ENCODE assay signal across 9 cellular contexts in genomic region chr3:152385761-152386160, GRCh38.
A peak's percentile ranks its signal among the peaks of the same experiment; 100 is the strongest.
DNase-seq lines count a peak whose midpoint lies in the region; ATAC-seq and TF ChIP-seq lines count a peak whose summit lies in the region.
"Had no signal": no experiment of that assay in that cellular context is flagged by ENCODE, and none has a peak within 500 bp of the region (broad histone marks: within the 10 kb centered on the region; RNA-seq: fewer than 3 reads in every experiment).

No MANE protein-coding gene starts in this region.

- H3K9ac ChIP-seq in SK-N-MC (ENCODE audit: insufficient read length): no peak overlapping the region

- peak; percentile 51 for ATAC-seq in sciatic nerve
- ATAC-seq in HG03108 (IDR thresholded peaks at IDR 0.05; ENCODE audit: unreplicated experiment): no peak
- ATAC-seq in GM19463 (IDR thresholded peaks at IDR 0.05; ENCODE audit: unreplicated experiment): no peak

- H3K9me3 ChIP-seq in SK-N-MC (ENCODE audit: low read depth, low read length): no peaks in the 10 kb centered on the region
- H3K9me3 ChIP-seq: lower lobe of right lung had no signal

- peak overlapping the region; percentile 18; the same call in 1 of the 2 replicates for H3K27ac ChIP-seq in SK-N-MC
- H3K27ac ChIP-seq: lower lobe of right lung had no signal

- H3K4me3 ChIP-seq in SK-N-MC (no peak overlapping the region; the same call in 1 of the 2 replicates), fibroblast of the aortic adventitia (ENCODE audit: low read depth, low read length) (no peak overlapping the region)
- H3K4me3 ChIP-seq: lower lobe of right lung had no signal

- H3K36me3 ChIP-seq in SK-N-MC (ENCODE audit: insufficient read depth, low read length): no peaks in the 10 kb centered on the region; the same call in 1 of the 2 replicates
- H3K36me3 ChIP-seq: lower lobe of right lung had no signal

- intact Hi-C loops in sciatic nerve (cut with DNase I): no loop called here

- no peak for TF ChIP-seq CTCF in fibroblast of the aortic adventitia (IDR thresholded peaks at IDR 0.05; ENCODE audit: insufficient read depth, low read length)

- DNase-seq in COLO829 (ENCODE audit: low spot score): peak; percentile 81
- DNase-seq in SK-N-MC (ENCODE audit: low read depth, low spot score): no peak
- peak; percentile 42 for DNase-seq in fibroblast of the aortic adventitia (ENCODE audit: low read depth)
- no peak for DNase-seq in sciatic nerve (ENCODE audit: low spot score)
- DNase-seq in HUDEP-2 (lab: John Stamatoyannopoulos, UW; ENCODE audit: unreplicated experiment in 76 of 76): no peak
- no peak for DNase-seq in NCI-H1930 (lab: John Stamatoyannopoulos, UW)
- DNase-seq: lower lobe of right lung had no signal

Comparison
In these comparisons a context has a peak if more than half of its experiments do, and no peak if none do; other contexts are left out.
1. DNase-seq: peak in COLO829 (single experiment) and fibroblast of the aortic adventitia (single experiment); none in SK-N-MC (single experiment), sciatic nerve (single experiment), HUDEP-2 (0 of 76) and NCI-H1930 (0 of 2).